ENCODE assay signal across 8 cellular contexts in genomic region chr6:134519456-134519855, GRCh38.
A peak's percentile ranks its signal among the peaks of the same experiment; 100 is the strongest.
DNase-seq lines count a peak whose midpoint lies in the region; ATAC-seq and TF ChIP-seq lines count a peak whose summit lies in the region.

No MANE protein-coding gene starts in this region.

- H3K27ac Mint-ChIP-seq in activated naive CD4-positive, alpha-beta T cell treated with anti-CD3 and anti-CD28 coated beads, Interleukin-2, amount 50 U/mL, for 72 hours, result peak overlapping the region; percentile 69 to 85

- H3K27me3 ChIP-seq in neutrophil, result no peaks in the 10 kb centered on the region
- no peaks in the 10 kb centered on the region for H3K27me3 ChIP-seq in MG63

- TF ChIP-seq CTCF in neutrophil (IDR thresholded peaks at IDR 0.05), result no peak

- DNase-seq in NAMALWA (ENCODE audit: low spot score) (peak; percentile 28), NCI-H226 (no peak), NCI-H526 treated with DMSO at 0.1 percent for 48 hours (lab: John Stamatoyannopoulos, UW) (no peak), MG63 (no peak)
- DNase-seq in activated naive CD4-positive, alpha-beta T cell treated with anti-CD3 and anti-CD28 coated beads, Interleukin-2, amount 50 U/mL, for 72 hours (ENCODE audit: low spot score in 2 of 2), result peak in 1 of 2 donors; percentile 11

- peaks cover 0 to 5% of the 10 kb centered on the region in 2 donors for H3K9me3 Mint-ChIP-seq in activated naive CD4-positive, alpha-beta T cell treated with anti-CD3 and anti-CD28 coated beads, Interleukin-2, amount 50 U/mL, for 72 hours

- H3K4me3 ChIP-seq in neutrophil (ENCODE audit: low read depth in 1 of 2, low read length in 1 of 2) (peak overlapping the region in 1 of 2 experiments; percentile 12), MG63 (no peak overlapping the region)

- no peaks in the 10 kb centered on the region for H3K36me3 ChIP-seq in neutrophil
- no peaks in the 10 kb centered on the region for H3K36me3 ChIP-seq in MG63

- peaks cover 0 to 6% of the 10 kb centered on the region in 2 donors for H3K36me3 Mint-ChIP-seq in activated naive CD4-positive, alpha-beta T cell treated with anti-CD3 and anti-CD28 coated beads, Interleukin-2, amount 50 U/mL, for 72 hours

- H3K9me3 ChIP-seq in neutrophil, result no peaks in the 10 kb centered on the region
- H3K9me3 ChIP-seq in MG63, result no peaks in the 10 kb centered on the region

- peak; percentile 68 for ATAC-seq in GM19324 (IDR thresholded peaks at IDR 0.05; ENCODE audit: low FRiP score, unreplicated experiment)
- ATAC-seq in activated naive CD4-positive, alpha-beta T cell treated with anti-CD3 and anti-CD28 coated beads, Interleukin-2, amount 50 U/mL, for 72 hours, result peak; percentile 46 to 83
- ATAC-seq in GM19328 (IDR thresholded peaks at IDR 0.05; ENCODE audit: unreplicated experiment), result no peak

- peaks cover 34 to 45% of the 10 kb centered on the region in 2 experiments for H3K4me1 ChIP-seq in neutrophil (ENCODE audit: control insufficient read depth in 1 of 2, insufficient read depth in 1 of 2, low read depth in 1 of 2, low read length in 1 of 2)

- peak overlapping the region; percentile 70 for H3K27ac ChIP-seq in neutrophil
